ENCODE assay signal across 1 cellular context in the genomic region with DNA sequence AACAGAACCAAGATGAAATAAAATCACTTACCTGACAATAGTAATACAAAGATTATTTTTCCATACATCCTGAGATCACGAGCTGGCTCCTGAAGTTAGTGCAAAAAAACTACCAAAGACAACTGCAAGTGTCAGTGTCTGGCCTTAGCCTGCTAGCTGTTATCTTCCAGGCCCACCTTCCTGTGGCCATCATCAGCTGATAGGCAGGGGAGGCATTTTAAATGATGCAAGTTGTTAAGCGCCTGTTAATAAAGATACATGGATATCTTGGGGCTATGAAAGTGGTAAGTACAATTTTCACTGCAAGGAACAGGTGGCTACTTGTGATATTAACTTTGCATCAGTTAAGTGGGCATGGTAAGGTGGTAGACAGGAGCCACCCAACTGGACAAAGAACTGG.
TF ChIP-seq lines count a peak whose summit lies in the region.
"Not testable (repeated sequence)": the region's sequence is repeated elsewhere in the genome, so short reads cannot be mapped to it uniquely, and the experiment has no call there.

A gene (minus strand): TSS at position 120 of the 400 bp plus-strand sequence. CDS start 52 bp downstream, at position 68.

TF ChIP-seq in K562, 482 proteins besides CTCF, POLR2A, EP300 and RAD21 (continued from another document and continues in another):
- TF ChIP-seq, protein P1, sequence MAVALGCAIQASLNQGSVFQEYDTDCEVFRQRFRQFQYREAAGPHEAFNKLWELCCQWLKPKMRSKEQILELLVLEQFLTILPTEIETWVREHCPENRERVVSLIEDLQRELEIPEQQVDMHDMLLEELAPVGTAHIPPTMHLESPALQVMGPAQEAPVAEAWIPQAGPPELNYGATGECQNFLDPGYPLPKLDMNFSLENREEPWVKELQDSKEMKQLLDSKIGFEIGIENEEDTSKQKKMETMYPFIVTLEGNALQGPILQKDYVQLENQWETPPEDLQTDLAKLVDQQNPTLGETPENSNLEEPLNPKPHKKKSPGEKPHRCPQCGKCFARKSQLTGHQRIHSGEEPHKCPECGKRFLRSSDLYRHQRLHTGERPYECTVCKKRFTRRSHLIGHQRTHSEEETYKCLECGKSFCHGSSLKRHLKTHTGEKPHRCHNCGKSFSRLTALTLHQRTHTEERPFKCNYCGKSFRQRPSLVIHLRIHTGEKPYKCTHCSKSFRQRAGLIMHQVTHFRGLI (CRISPR knock-in tag; IDR thresholded peaks at IDR 0.05): peak; percentile 64; the same call in 1 of the 2 replicates
- TF ChIP-seq TBL1XR1 (IDR thresholded peaks at IDR 0.05; ENCODE audit: low read length in 2 of 2) (peak; percentile 49 to 82; a peak in 3 of 4 replicates), FOSL1 (tag; conservative IDR thresholded peaks at IDR 0.05) (peak; percentile 37), ZNF134 (CRISPR knock-in tag; conservative IDR thresholded peaks at IDR 0.05) (peak; percentile 92), NCOA2 (IDR thresholded peaks at IDR 0.05; ENCODE audit: partially characterized antibody in 2 of 2) (peak; percentile 46 to 53), HLTF (IDR thresholded peaks at IDR 0.05) (peak; percentile 60; the same call in 1 of the 2 replicates), ERF (CRISPR knock-in tag; IDR thresholded peaks at IDR 0.05) (0 out of 2 replicates have a peak, but pooled peaks have one; percentile 43), CXXC5 (CRISPR knock-in tag; IDR thresholded peaks at IDR 0.05) (peak; percentile 57), L3MBTL2 (IDR thresholded peaks at IDR 0.05) (peak; percentile 41; the same call in 1 of the 2 replicates), JUND (IDR thresholded peaks at IDR 0.05; ENCODE audit: borderline replicate concordance, low read depth, low read length) (peak; percentile 64; the same call in 1 of the 2 replicates), MTA1 (IDR thresholded peaks at IDR 0.05; ENCODE audit: borderline replicate concordance) (peak; percentile 66), BCOR (IDR thresholded peaks at IDR 0.05) (peak; percentile 59; the same call in 1 of the 2 replicates), SMARCC2 (IDR thresholded peaks at IDR 0.05; ENCODE audit: low read depth) (peak; percentile 84), ARID1B (IDR thresholded peaks at IDR 0.05) (peak; percentile 98), CBFA2T3 (IDR thresholded peaks at IDR 0.05) (peak; percentile 98), TOE1 (IDR thresholded peaks at IDR 0.05; ENCODE audit: borderline replicate concordance) (peak; percentile 47; the same call in 1 of the 2 replicates), ARNT (IDR thresholded peaks at IDR 0.05) (peak; percentile 67; a peak in 2 of 4 replicates), NFIC (IDR thresholded peaks at IDR 0.05) (peak; percentile 92), CREM (IDR thresholded peaks at IDR 0.05; ENCODE audit: low read depth) (peak; percentile 79), HDAC2 (IDR thresholded peaks at IDR 0.05) (peak; percentile 64; the same call in 1 of the 2 replicates), ZNF644 (tag; IDR thresholded peaks at IDR 0.05; ENCODE audit: low read depth) (0 out of 2 replicates have a peak, but pooled peaks have one; percentile 45), YY1 (IDR thresholded peaks at IDR 0.05; ENCODE audit: borderline replicate concordance in 1 of 3, control insufficient read depth in 1 of 3, extremely low read depth in 1 of 3, insufficient read depth in 3 of 3, insufficient read length in 1 of 3, insufficient replicate concordance in 2 of 3, low read depth in 1 of 3, low read length in 2 of 3) (peak in 1 of 3 experiments; percentile 28), NCOA1 (IDR thresholded peaks at IDR 0.05; ENCODE audit: low read depth) (0 out of 2 replicates have a peak, but pooled peaks have one; percentile 58), CEBPB (tag; IDR thresholded peaks at IDR 0.05) (peak; percentile 59; the same call in 1 of the 2 replicates), TCF3 (CRISPR knock-in tag; IDR thresholded peaks at IDR 0.05) (peak; percentile 94), FOXM1 (IDR thresholded peaks at IDR 0.05; ENCODE audit: low read depth) (peak; percentile 98), FOXM1 (CRISPR knock-in tag; IDR thresholded peaks at IDR 0.05; ENCODE audit: low read depth) (peak; percentile 95; the same call in 1 of the 2 replicates), EHMT2 (IDR thresholded peaks at IDR 0.05) (peak; percentile 43; the same call in 1 of the 2 replicates)
- not testable (repeated sequence) for TF ChIP-seq JUND (tag; IDR thresholded peaks at IDR 0.05; ENCODE audit: borderline replicate concordance, low read depth, low read length); TOE1 (CRISPR knock-in tag; IDR thresholded peaks at IDR 0.05; ENCODE audit: borderline replicate concordance, low read depth)
- TF ChIP-seq, protein P2, sequence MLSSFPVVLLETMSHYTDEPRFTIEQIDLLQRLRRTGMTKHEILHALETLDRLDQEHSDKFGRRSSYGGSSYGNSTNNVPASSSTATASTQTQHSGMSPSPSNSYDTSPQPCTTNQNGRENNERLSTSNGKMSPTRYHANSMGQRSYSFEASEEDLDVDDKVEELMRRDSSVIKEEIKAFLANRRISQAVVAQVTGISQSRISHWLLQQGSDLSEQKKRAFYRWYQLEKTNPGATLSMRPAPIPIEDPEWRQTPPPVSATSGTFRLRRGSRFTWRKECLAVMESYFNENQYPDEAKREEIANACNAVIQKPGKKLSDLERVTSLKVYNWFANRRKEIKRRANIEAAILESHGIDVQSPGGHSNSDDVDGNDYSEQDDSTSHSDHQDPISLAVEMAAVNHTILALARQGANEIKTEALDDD (IDR thresholded peaks at IDR 0.05): peak; percentile 77
- TF ChIP-seq, protein P3, sequence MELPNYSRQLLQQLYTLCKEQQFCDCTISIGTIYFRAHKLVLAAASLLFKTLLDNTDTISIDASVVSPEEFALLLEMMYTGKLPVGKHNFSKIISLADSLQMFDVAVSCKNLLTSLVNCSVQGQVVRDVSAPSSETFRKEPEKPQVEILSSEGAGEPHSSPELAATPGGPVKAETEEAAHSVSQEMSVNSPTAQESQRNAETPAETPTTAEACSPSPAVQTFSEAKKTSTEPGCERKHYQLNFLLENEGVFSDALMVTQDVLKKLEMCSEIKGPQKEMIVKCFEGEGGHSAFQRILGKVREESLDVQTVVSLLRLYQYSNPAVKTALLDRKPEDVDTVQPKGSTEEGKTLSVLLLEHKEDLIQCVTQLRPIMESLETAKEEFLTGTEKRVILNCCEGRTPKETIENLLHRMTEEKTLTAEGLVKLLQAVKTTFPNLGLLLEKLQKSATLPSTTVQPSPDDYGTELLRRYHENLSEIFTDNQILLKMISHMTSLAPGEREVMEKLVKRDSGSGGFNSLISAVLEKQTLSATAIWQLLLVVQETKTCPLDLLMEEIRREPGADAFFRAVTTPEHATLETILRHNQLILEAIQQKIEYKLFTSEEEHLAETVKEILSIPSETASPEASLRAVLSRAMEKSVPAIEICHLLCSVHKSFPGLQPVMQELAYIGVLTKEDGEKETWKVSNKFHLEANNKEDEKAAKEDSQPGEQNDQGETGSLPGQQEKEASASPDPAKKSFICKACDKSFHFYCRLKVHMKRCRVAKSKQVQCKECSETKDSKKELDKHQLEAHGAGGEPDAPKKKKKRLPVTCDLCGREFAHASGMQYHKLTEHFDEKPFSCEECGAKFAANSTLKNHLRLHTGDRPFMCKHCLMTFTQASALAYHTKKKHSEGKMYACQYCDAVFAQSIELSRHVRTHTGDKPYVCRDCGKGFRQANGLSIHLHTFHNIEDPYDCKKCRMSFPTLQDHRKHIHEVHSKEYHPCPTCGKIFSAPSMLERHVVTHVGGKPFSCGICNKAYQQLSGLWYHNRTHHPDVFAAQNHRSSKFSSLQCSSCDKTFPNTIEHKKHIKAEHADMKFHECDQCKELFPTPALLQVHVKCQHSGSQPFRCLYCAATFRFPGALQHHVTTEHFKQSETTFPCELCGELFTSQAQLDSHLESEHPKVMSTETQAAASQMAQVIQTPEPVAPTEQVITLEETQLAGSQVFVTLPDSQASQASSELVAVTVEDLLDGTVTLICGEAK (IDR thresholded peaks at IDR 0.05): peak; percentile 61; the same call in 1 of the 2 replicates
- TF ChIP-seq, protein P3 (CRISPR knock-in tag; IDR thresholded peaks at IDR 0.05): not testable (repeated sequence)
- TF ChIP-seq, protein P4, sequence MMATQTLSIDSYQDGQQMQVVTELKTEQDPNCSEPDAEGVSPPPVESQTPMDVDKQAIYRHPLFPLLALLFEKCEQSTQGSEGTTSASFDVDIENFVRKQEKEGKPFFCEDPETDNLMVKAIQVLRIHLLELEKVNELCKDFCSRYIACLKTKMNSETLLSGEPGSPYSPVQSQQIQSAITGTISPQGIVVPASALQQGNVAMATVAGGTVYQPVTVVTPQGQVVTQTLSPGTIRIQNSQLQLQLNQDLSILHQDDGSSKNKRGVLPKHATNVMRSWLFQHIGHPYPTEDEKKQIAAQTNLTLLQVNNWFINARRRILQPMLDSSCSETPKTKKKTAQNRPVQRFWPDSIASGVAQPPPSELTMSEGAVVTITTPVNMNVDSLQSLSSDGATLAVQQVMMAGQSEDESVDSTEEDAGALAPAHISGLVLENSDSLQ (IDR thresholded peaks at IDR 0.05): peak; percentile 65
- TF ChIP-seq, protein P5, sequence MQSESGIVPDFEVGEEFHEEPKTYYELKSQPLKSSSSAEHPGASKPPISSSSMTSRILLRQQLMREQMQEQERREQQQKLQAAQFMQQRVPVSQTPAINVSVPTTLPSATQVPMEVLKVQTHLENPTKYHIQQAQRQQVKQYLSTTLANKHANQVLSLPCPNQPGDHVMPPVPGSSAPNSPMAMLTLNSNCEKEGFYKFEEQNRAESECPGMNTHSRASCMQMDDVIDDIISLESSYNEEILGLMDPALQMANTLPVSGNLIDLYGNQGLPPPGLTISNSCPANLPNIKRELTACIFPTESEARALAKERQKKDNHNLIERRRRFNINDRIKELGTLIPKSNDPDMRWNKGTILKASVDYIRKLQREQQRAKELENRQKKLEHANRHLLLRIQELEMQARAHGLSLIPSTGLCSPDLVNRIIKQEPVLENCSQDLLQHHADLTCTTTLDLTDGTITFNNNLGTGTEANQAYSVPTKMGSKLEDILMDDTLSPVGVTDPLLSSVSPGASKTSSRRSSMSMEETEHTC (IDR thresholded peaks at IDR 0.05): peak; percentile 74; the same call in 1 of the 2 replicates
- TF ChIP-seq, protein P6, sequence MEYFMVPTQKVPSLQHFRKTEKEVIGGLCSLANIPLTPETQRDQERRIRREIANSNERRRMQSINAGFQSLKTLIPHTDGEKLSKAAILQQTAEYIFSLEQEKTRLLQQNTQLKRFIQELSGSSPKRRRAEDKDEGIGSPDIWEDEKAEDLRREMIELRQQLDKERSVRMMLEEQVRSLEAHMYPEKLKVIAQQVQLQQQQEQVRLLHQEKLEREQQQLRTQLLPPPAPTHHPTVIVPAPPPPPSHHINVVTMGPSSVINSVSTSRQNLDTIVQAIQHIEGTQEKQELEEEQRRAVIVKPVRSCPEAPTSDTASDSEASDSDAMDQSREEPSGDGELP (CRISPR knock-in tag; IDR thresholded peaks at IDR 0.05; ENCODE audit: borderline replicate concordance): peak; percentile 91
- TF ChIP-seq, protein P7, sequence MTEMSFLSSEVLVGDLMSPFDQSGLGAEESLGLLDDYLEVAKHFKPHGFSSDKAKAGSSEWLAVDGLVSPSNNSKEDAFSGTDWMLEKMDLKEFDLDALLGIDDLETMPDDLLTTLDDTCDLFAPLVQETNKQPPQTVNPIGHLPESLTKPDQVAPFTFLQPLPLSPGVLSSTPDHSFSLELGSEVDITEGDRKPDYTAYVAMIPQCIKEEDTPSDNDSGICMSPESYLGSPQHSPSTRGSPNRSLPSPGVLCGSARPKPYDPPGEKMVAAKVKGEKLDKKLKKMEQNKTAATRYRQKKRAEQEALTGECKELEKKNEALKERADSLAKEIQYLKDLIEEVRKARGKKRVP (CRISPR knock-in tag; IDR thresholded peaks at IDR 0.05): peak; percentile 88
- TF ChIP-seq, protein P8, sequence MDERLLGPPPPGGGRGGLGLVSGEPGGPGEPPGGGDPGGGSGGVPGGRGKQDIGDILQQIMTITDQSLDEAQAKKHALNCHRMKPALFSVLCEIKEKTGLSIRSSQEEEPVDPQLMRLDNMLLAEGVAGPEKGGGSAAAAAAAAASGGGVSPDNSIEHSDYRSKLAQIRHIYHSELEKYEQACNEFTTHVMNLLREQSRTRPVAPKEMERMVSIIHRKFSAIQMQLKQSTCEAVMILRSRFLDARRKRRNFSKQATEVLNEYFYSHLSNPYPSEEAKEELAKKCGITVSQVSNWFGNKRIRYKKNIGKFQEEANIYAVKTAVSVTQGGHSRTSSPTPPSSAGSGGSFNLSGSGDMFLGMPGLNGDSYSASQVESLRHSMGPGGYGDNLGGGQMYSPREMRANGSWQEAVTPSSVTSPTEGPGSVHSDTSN (CRISPR knock-in tag; IDR thresholded peaks at IDR 0.05; ENCODE audit: low read depth): not testable (repeated sequence)
- TF ChIP-seq, protein P8 (tag; conservative IDR thresholded peaks at IDR 0.05; ENCODE audit: low read depth): peak; percentile 66
